Comparison of ENCODE assay signal across 11 cellular contexts in the genomic region with DNA sequence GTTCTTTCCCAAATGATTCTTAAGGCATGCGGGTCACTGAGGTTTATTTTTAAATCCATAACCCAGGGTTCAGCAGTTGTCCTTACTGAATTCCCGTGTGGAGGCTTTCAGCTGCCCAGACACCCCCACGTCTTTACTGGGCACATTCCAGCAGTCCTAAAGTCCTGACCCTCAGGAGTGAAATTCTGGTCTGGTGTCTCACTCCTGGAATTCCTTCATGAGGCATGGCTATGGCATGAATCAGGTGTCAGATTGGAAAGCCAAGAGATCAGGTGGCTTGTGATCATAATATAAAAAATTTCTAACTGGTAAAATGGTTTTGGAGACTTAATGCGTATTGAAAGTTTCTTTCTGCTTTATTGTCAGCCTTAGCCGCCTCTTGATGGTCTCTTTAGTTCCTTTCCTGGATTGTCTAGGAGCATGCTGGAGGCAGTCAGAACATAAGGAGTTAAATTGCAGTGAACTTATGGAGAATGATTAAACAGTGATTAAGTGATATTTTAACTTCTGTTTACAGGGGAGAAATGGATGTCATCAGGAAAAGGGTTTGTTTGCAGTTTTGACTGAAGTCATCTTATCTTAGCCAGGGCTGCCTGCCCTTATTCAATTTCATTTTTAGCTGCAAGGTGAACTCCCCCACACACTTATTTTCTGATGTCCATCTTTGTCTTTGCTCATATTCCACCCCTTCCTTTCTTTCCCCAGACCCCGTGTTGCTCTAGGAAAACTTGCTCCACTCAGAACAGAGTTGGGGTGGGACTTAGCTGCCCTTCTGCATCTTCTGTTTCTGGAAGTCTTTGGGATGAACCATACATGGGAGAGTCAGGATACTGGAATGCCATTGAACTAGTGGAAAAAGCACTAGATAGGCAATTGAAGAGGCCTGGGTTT. TPM values are rescaled to one million over a fixed set of nuclear protein-coding genes. Genes with fewer than 3 reads are reported as not detected.
DNase-seq lines count a peak whose midpoint lies in the region; ATAC-seq and TF ChIP-seq lines count a peak whose summit lies in the region.
"Had no signal": no experiment of that assay in that cellular context is flagged by ENCODE, and none has a peak within 500 bp of the region (broad histone marks: within the 10 kb centered on the region; RNA-seq: fewer than 3 reads in every experiment).

No MANE protein-coding gene starts in this region.

- no peak overlapping the region for H3K9ac ChIP-seq in adipocyte (ENCODE audit: low read length)
- peak overlapping the region; percentile 39 for H3K9ac ChIP-seq in smooth muscle cell (ENCODE audit: low read depth)

- TF ChIP-seq CTCF in smooth muscle cell (IDR thresholded peaks at IDR 0.05; ENCODE audit: borderline replicate concordance, insufficient read depth, poor library complexity, severe bottlenecking) (no peak), GM13976 (IDR thresholded peaks at IDR 0.05; ENCODE audit: borderline replicate concordance, control extremely low read depth, extremely low read depth, insufficient read depth, missing control alignments) (no peak)

- no peak for ATAC-seq in HG03460 (IDR thresholded peaks at IDR 0.05; ENCODE audit: unreplicated experiment)

- peaks cover 85% of the 10 kb centered on the region for H3K79me2 ChIP-seq in smooth muscle cell (ENCODE audit: low read depth)

- peak overlapping the region; percentile 89 for H3K27ac ChIP-seq in smooth muscle cell (ENCODE audit: low read depth)

- H3F3A ChIP-seq in smooth muscle cell (ENCODE audit: low read depth) = peaks cover 45% of the 10 kb centered on the region

- peak overlapping the region; percentile 71 for H3K4me2 ChIP-seq in smooth muscle cell

- H3K9me3 ChIP-seq in adipocyte (ENCODE audit: control insufficient read depth, low read length) (no peaks in the 10 kb centered on the region), smooth muscle cell (replicated peaks; ENCODE audit: low read depth) (no peaks in the 10 kb centered on the region)

- in situ Hi-C loops in GM13976 (cut with MboI; ENCODE audit: low sequenced_read_pairs, unreplicated experiment) = no loop called here

- peaks cover 59% of the 10 kb centered on the region for H4K20me1 ChIP-seq in smooth muscle cell (ENCODE audit: low read depth)

- DNase-seq in HK-2 (ENCODE audit: unreplicated experiment) (peak; percentile 80), adipocyte (ENCODE audit: low read depth) (peak; percentile 51), islet precursor cell (peak; percentile 91), smooth muscle cell (lab: John Stamatoyannopoulos, UW; ENCODE audit: unreplicated experiment) (no peak), epidermal melanocyte (ENCODE audit: insufficient read length, low spot score) (no peak), GM13976 (ENCODE audit: low spot score) (no peak)
- no peak for DNase-seq in effector CD4-positive, alpha-beta T cell
- DNase-seq: activated gamma-delta T cell, Kasumi-1, SHP77 had no signal

- no peaks in the 10 kb centered on the region for H3K27me3 ChIP-seq in adipocyte (replicated peaks; ENCODE audit: control insufficient read depth, insufficient read depth, low read length)
- H3K27me3 ChIP-seq in smooth muscle cell (ENCODE audit: low read depth) = no peaks in the 10 kb centered on the region

- H3K4me3 ChIP-seq in adipocyte (ENCODE audit: low read length) (no peak overlapping the region), smooth muscle cell (no peak overlapping the region)

- peaks cover 27% of the 10 kb centered on the region for H3K4me1 ChIP-seq in adipocyte (ENCODE audit: control insufficient read depth, insufficient read depth, low read length)
- peaks cover 58% of the 10 kb centered on the region for H3K4me1 ChIP-seq in smooth muscle cell (ENCODE audit: low read depth)

- H2AFZ ChIP-seq in smooth muscle cell (ENCODE audit: low read depth) = no peak overlapping the region

- 34% methylated on average over 6 of the region's 6 CpGs for WGBS in smooth muscle cell (ENCODE audit: low lambda C conversion rate)

- peaks cover 6% of the 10 kb centered on the region for H3K36me3 ChIP-seq in adipocyte (ENCODE audit: control insufficient read depth, insufficient read depth, low read length, severe bottlenecking)
- H3K36me3 ChIP-seq in smooth muscle cell (ENCODE audit: low read depth) = no peaks in the 10 kb centered on the region

RNA-seq across cellular contexts. Expression of gene MACF1, which starts 25.7 kb away (rescaled TPM):
- total RNA-seq in smooth muscle cell = 186 and 195 TPM in 2 replicates
- 36.9 and 71.9 TPM in 2 replicates for polyA plus RNA-seq in smooth muscle cell

Comparison
In these comparisons a context has a peak if more than half of its experiments do, and no peak if none do; other contexts are left out.
1. DNase-seq: peak in HK-2 (single experiment), adipocyte (single experiment) and islet precursor cell (single experiment); none in smooth muscle cell (single experiment), epidermal melanocyte (single experiment), effector CD4-positive, alpha-beta T cell (single experiment) and GM13976 (single experiment).